ENCODE assay signal across 1 cellular context in genomic region chr18:3597978-3598365, GRCh38.
A peak's percentile ranks its signal among the peaks of the same experiment; 100 is the strongest.
TF ChIP-seq lines count a peak whose summit lies in the region.
"Not testable (repeated sequence)": the region's sequence is repeated elsewhere in the genome, so short reads cannot be mapped to it uniquely, and the experiment has no call there.

No MANE protein-coding gene starts in this region.

TF ChIP-seq in K562, 482 proteins besides CTCF, POLR2A, EP300 and RAD21:
- TF ChIP-seq RBFOX2 (IDR thresholded peaks at IDR 0.05; ENCODE audit: low read depth, low read length) = 0 out of 2 replicates have a peak, but pooled peaks have one; percentile 6
- not testable (repeated sequence) for TF ChIP-seq ID3 (CRISPR knock-in tag; IDR thresholded peaks at IDR 0.05); MYC (IDR thresholded peaks at IDR 0.05; ENCODE audit: low read depth, low read length); NR4A1 (CRISPR knock-in tag; IDR thresholded peaks at IDR 0.05)
- TF ChIP-seq ID3 (tag; IDR thresholded peaks at IDR 0.05) = peak; percentile 52; the same call in 1 of the 2 replicates
- peak; percentile 78; the same call in 1 of the 2 replicates for TF ChIP-seq SMAD4 (CRISPR knock-in tag; conservative IDR thresholded peaks at IDR 0.05)
- peak; percentile 91 for TF ChIP-seq DMBX1 (CRISPR knock-in tag; IDR thresholded peaks at IDR 0.05; ENCODE audit: borderline replicate concordance)
- TF ChIP-seq BACH1 (tag; IDR thresholded peaks at IDR 0.05) = peak; percentile 70
- peak; percentile 20; the same call in 1 of the 2 replicates for TF ChIP-seq KLF6 (CRISPR knock-in tag; IDR thresholded peaks at IDR 0.05; ENCODE audit: borderline replicate concordance)
- TF ChIP-seq HSF4 (CRISPR knock-in tag; IDR thresholded peaks at IDR 0.05; ENCODE audit: borderline replicate concordance) = peak; percentile 48; the same call in 1 of the 2 replicates
- TF ChIP-seq ZNF384 (IDR thresholded peaks at IDR 0.05; ENCODE audit: low read depth, low read length) = peak; percentile 29; the same call in 1 of the 2 replicates
- TF ChIP-seq RREB1 (CRISPR knock-in tag; IDR thresholded peaks at IDR 0.05) = 0 out of 2 replicates have a peak, but pooled peaks have one; percentile 55
- 0 out of 4 replicates have a peak, but pooled peaks of 1 of the 2 experiments have one; percentile 5 for TF ChIP-seq SRF (CRISPR knock-in tag; IDR thresholded peaks at IDR 0.05)
- peak; percentile 85 for TF ChIP-seq ZBTB33 (CRISPR knock-in tag; IDR thresholded peaks at IDR 0.05)
- peak; percentile 95 for TF ChIP-seq CEBPB (tag; IDR thresholded peaks at IDR 0.05)
- TF ChIP-seq PTRF (tag; IDR thresholded peaks at IDR 0.05) = 0 out of 2 replicates have a peak, but pooled peaks have one; percentile 39
- 0 out of 2 replicates have a peak, but pooled peaks have one; percentile 23 for TF ChIP-seq MEF2D (tag; conservative IDR thresholded peaks at IDR 0.05; ENCODE audit: low read depth)
- TF ChIP-seq MYC (CRISPR knock-in tag; IDR thresholded peaks at IDR 0.05; ENCODE audit: borderline replicate concordance, low read depth) = peak; percentile 65; the same call in 1 of the 2 replicates
- 0 out of 2 replicates have a peak, but pooled peaks have one; percentile 23 for TF ChIP-seq KLF13 (tag; IDR thresholded peaks at IDR 0.05; ENCODE audit: borderline replicate concordance, low read depth)
- peak; percentile 62; the same call in 1 of the 2 replicates for TF ChIP-seq CEBPG (CRISPR knock-in tag; IDR thresholded peaks at IDR 0.05)
- peak in 1 of 2 experiments; percentile 87; a peak in 2 of 4 replicates for TF ChIP-seq CEBPG (tag; conservative IDR thresholded peaks at IDR 0.05 in 1 of 2, IDR thresholded peaks at IDR 0.05 in 1 of 2)
- TF ChIP-seq POLR2G (IDR thresholded peaks at IDR 0.05; ENCODE audit: low read depth, low read length) = peak; percentile 31; the same call in 1 of the 2 replicates
- TF ChIP-seq ETS2 (tag; IDR thresholded peaks at IDR 0.05; ENCODE audit: borderline replicate concordance, poor library complexity, severe bottlenecking) = peak; percentile 73
- peak; percentile 29; the same call in 1 of the 2 replicates for TF ChIP-seq NR4A1 (tag; IDR thresholded peaks at IDR 0.05)
- 0 out of 2 replicates have a peak, but pooled peaks have one; percentile 46 for TF ChIP-seq ERF (CRISPR knock-in tag; IDR thresholded peaks at IDR 0.05)
